8 cellular contexts compared by ENCODE assay signal in genomic region chr1:46617108-46617694, GRCh38. TPM values are rescaled to one million over a fixed set of nuclear protein-coding genes. Genes with fewer than 3 reads are reported as not detected.
A peak's percentile ranks its signal among the peaks of the same experiment; 100 is the strongest.
DNase-seq lines count a peak whose midpoint lies in the region; ATAC-seq lines count a peak whose summit lies in the region.

No MANE protein-coding gene starts in this region.

- H3K36me3 ChIP-seq in iPS-20b (ENCODE audit: insufficient read depth, low read depth, low read length): no peaks in the 10 kb centered on the region

- no peaks in the 10 kb centered on the region for H3K9me3 ChIP-seq in iPS-20b (ENCODE audit: insufficient read depth, low read depth, low read length)

- DNase-seq in activated naive CD8-positive, alpha-beta T cell treated with anti-CD3 and anti-CD28 coated beads, Interleukin-2, amount 50 U/mL, for 24 hours: no peak
- no peak for DNase-seq in stimulated activated naive CD8-positive, alpha-beta T cell treated with anti-CD3 and anti-CD28 coated beads, Interleukin-15, amount 100 ng/mL, for 72 hours
- no peak for DNase-seq in ACHN
- DNase-seq in NCI-H1436 (lab: John Stamatoyannopoulos, UW): no peak
- DNase-seq in NCI-H146 (lab: John Stamatoyannopoulos, UW): no peak
- no peak for DNase-seq in occipital lobe (lab: John Stamatoyannopoulos, UW)

- peaks cover 56% of the 10 kb centered on the region for H3K4me1 Mint-ChIP-seq in activated naive CD8-positive, alpha-beta T cell treated with anti-CD3 and anti-CD28 coated beads, Interleukin-2, amount 50 U/mL, for 24 hours
- H3K4me1 Mint-ChIP-seq in stimulated activated naive CD8-positive, alpha-beta T cell treated with anti-CD3 and anti-CD28 coated beads, Interleukin-15, amount 100 ng/mL, for 72 hours: peaks cover 50% of the 10 kb centered on the region

- peak; percentile 7 for ATAC-seq in HG02642 (IDR thresholded peaks at IDR 0.05; ENCODE audit: poor library complexity, unreplicated experiment)
- ATAC-seq in activated naive CD8-positive, alpha-beta T cell treated with anti-CD3 and anti-CD28 coated beads, Interleukin-2, amount 50 U/mL, for 24 hours: no peak
- no peak for ATAC-seq in stimulated activated naive CD8-positive, alpha-beta T cell treated with anti-CD3 and anti-CD28 coated beads, Interleukin-15, amount 100 ng/mL, for 72 hours

- H3K27ac Mint-ChIP-seq in activated naive CD8-positive, alpha-beta T cell treated with anti-CD3 and anti-CD28 coated beads, Interleukin-2, amount 50 U/mL, for 24 hours: peak overlapping the region; percentile 80
- peak overlapping the region; percentile 5 to 94 for H3K27ac Mint-ChIP-seq in stimulated activated naive CD8-positive, alpha-beta T cell treated with anti-CD3 and anti-CD28 coated beads, Interleukin-15, amount 100 ng/mL, for 72 hours

- peak overlapping the region; percentile 86 for H3K4me3 Mint-ChIP-seq in activated naive CD8-positive, alpha-beta T cell treated with anti-CD3 and anti-CD28 coated beads, Interleukin-2, amount 50 U/mL, for 24 hours
- H3K4me3 Mint-ChIP-seq in stimulated activated naive CD8-positive, alpha-beta T cell treated with anti-CD3 and anti-CD28 coated beads, Interleukin-15, amount 100 ng/mL, for 72 hours: peak overlapping the region; percentile 95

- H3K9ac ChIP-seq in iPS-20b (ENCODE audit: low read depth, low read length): peak overlapping the region; percentile 55; the same call in 1 of the 2 replicates

- peaks cover 3% of the 10 kb centered on the region for H3K36me3 Mint-ChIP-seq in activated naive CD8-positive, alpha-beta T cell treated with anti-CD3 and anti-CD28 coated beads, Interleukin-2, amount 50 U/mL, for 24 hours (ENCODE audit: low read depth)

- no peaks in the 10 kb centered on the region for H3K9me3 Mint-ChIP-seq in activated naive CD8-positive, alpha-beta T cell treated with anti-CD3 and anti-CD28 coated beads, Interleukin-2, amount 50 U/mL, for 24 hours
- H3K9me3 Mint-ChIP-seq in stimulated activated naive CD8-positive, alpha-beta T cell treated with anti-CD3 and anti-CD28 coated beads, Interleukin-15, amount 100 ng/mL, for 72 hours: no peaks in the 10 kb centered on the region

- peak overlapping the region; percentile 76 for H3K4me3 ChIP-seq in iPS-20b (ENCODE audit: low read length)

- H3K27me3 Mint-ChIP-seq in activated naive CD8-positive, alpha-beta T cell treated with anti-CD3 and anti-CD28 coated beads, Interleukin-2, amount 50 U/mL, for 24 hours: no peaks in the 10 kb centered on the region
- H3K27me3 Mint-ChIP-seq in stimulated activated naive CD8-positive, alpha-beta T cell treated with anti-CD3 and anti-CD28 coated beads, Interleukin-15, amount 100 ng/mL, for 72 hours: no peaks in the 10 kb centered on the region

- peaks cover 16% of the 10 kb centered on the region for H3K4me1 ChIP-seq in iPS-20b (ENCODE audit: insufficient read depth, low read length)

- in situ Hi-C loops in ACHN (cut with HindIII; ENCODE audit: low pct_ligation_motif_present, low pct_unique_long_range_greater_than_20kb, low sequenced_read_pairs): no loop called here

- H3K27ac ChIP-seq in iPS-20b (ENCODE audit: low read length): no peak overlapping the region

- H3K27me3 ChIP-seq in iPS-20b (ENCODE audit: insufficient read depth, low read length): peaks cover 26% of the 10 kb centered on the region

RNA-seq across cellular contexts. Expression of gene MOB3C, which starts 0.6 kb away (rescaled TPM):
- total RNA-seq in occipital lobe: 2.2 TPM

RNA-seq across cellular contexts. Expression of gene MKNK1, which starts 13.1 kb away (rescaled TPM):
- 8.7 TPM for total RNA-seq in occipital lobe

RNA-seq across cellular contexts. Expression of gene ATPAF1, which starts 51.0 kb away (rescaled TPM):
- 37.7 TPM for total RNA-seq in occipital lobe

RNA-seq across cellular contexts. Expression of gene TEX38, which starts 54.5 kb away (rescaled TPM):
- total RNA-seq in occipital lobe: not detected
